12 cellular contexts compared by ENCODE assay signal in genomic region chr4:11623726-11624037, GRCh38.
A peak's percentile ranks its signal among the peaks of the same experiment; 100 is the strongest.
DNase-seq lines count a peak whose midpoint lies in the region; ATAC-seq, FAIRE-seq and TF ChIP-seq lines count a peak whose summit lies in the region.
"Had no signal": no experiment of that assay in that cellular context is flagged by ENCODE, and none has a peak within 500 bp of the region (broad histone marks: within the 10 kb centered on the region; RNA-seq: fewer than 3 reads in every experiment).

No MANE protein-coding gene starts in this region.

- WGBS in H1 (ENCODE audit: extremely low coverage in 1 of 2, insufficient coverage in 1 of 2, insufficient read length in 1 of 2, insufficient replicate concordance in 2 of 2, low coverage in 1 of 2, low lambda C conversion rate in 2 of 2, missing lambda C conversion rate in 1 of 2), 2 experiments = 64% methylated on average over 1 of the region's 1 CpG; no CpG with 5 or more reads in 1 of the 2 experiments

- TF ChIP-seq POLR2A in H1 (IDR thresholded peaks at IDR 0.05; ENCODE audit: control extremely low read depth in 1 of 2, low read depth in 2 of 2, low read length in 2 of 2) = no peak

- no peak overlapping the region for H3K4ac ChIP-seq in H1 (replicated peaks; ENCODE audit: insufficient read length, low read depth, low read length)

- peaks cover 0 to 1% (median 0%) of the 10 kb centered on the region in 3 donors for H3K4me1 Mint-ChIP-seq in naive B cell
- no peaks in the 10 kb centered on the region for H3K4me1 Mint-ChIP-seq in CD8-positive, alpha-beta memory T cell
- H3K4me1 Mint-ChIP-seq in activated CD4-positive, alpha-beta memory T cell treated with anti-CD3 and anti-CD28 coated beads for 36 hours (ENCODE audit: low read depth) = no peaks in the 10 kb centered on the region

- in situ Hi-C loops in GM13976 (cut with MboI; ENCODE audit: low sequenced_read_pairs, unreplicated experiment) = no loop called here

- no peak overlapping the region for H3K9ac ChIP-seq in H1 (replicated peaks in 1 of 4; ENCODE audit: extremely low read depth in 1 of 4, low read depth in 3 of 4, low read length in 3 of 4)

- no peak overlapping the region for H4K91ac ChIP-seq in H1 (replicated peaks; ENCODE audit: insufficient read length, low read length)

- no peaks in the 10 kb centered on the region for H3K9me3 ChIP-seq in H1 (ENCODE audit: insufficient read depth in 2 of 2, low read depth in 1 of 2, low read length in 1 of 2)
- H3K9me3 ChIP-seq in CD8-positive, alpha-beta memory T cell (ENCODE audit: low read length) = no peaks in the 10 kb centered on the region

- no peaks in the 10 kb centered on the region for H3K23me2 ChIP-seq in H1 (ENCODE audit: low read depth, low read length)

- no peak overlapping the region for H2BK15ac ChIP-seq in H1 (ENCODE audit: low read length)

- peak overlapping the region in 1 of 6 donors; percentile 44 for H3K27ac Mint-ChIP-seq in naive B cell
- H3K27ac Mint-ChIP-seq in CD8-positive, alpha-beta memory T cell = no peak overlapping the region
- H3K27ac Mint-ChIP-seq in activated CD4-positive, alpha-beta memory T cell treated with anti-CD3 and anti-CD28 coated beads for 36 hours = no peak overlapping the region
- H3K27ac Mint-ChIP-seq: natural killer cell treated with Interleukin-12 subunit alpha and Interleukin-12 subunit beta and Interleukin-15 and Interleukin-18, amount 100 ng/mL, for 72 hours had no signal

- peaks cover 0 to 2% (median 0%) of the 10 kb centered on the region in 4 experiments; a peak in 1 of 7 replicates for H3K4me1 ChIP-seq in H1 (replicated peaks in 1 of 4; ENCODE audit: control insufficient read depth in 3 of 4, insufficient read depth in 4 of 4, low read length in 3 of 4)
- H3K4me1 ChIP-seq in CD8-positive, alpha-beta memory T cell (ENCODE audit: insufficient read depth, low read length) = no peaks in the 10 kb centered on the region

- no peak overlapping the region for H2AFZ ChIP-seq in H1 (ENCODE audit: low read length)

- H4K20me1 ChIP-seq in H1 (replicated peaks in 1 of 2; ENCODE audit: control insufficient read depth in 1 of 2, insufficient read depth in 2 of 2, low read length in 2 of 2) = no peaks in the 10 kb centered on the region

- no peak overlapping the region for H3K4me3 ChIP-seq in H1 (ENCODE audit: extremely low read depth in 1 of 4, insufficient read depth in 2 of 4, low read depth in 3 of 4, low read length in 4 of 4)
- no peak overlapping the region for H3K4me3 ChIP-seq in CD8-positive, alpha-beta memory T cell (ENCODE audit: low read length)

- FAIRE-seq in H1 (lab: Jason Lieb, UNC) = peak; percentile 32
- FAIRE-seq: colon had no signal

- no peaks in the 10 kb centered on the region for H3K79me1 ChIP-seq in H1 (ENCODE audit: low read depth, low read length)

- no peak overlapping the region for H3K23ac ChIP-seq in H1 (ENCODE audit: insufficient read length)

- CTCF ChIA-PET in H1 (lab: Charles Lee; ENCODE audit: partially characterized antibody) = interaction anchor here (0.7 to 4.7 kb wide), 8 partner anchors 11 to 555 kb away, joined by 3 to 20 read pairs (median 3); no protein-coding TSS in a partner anchor
- CTCF ChIA-PET in CD8-positive, alpha-beta memory T cell (lab: Charles Lee) = no interaction called here
- CTCF ChIA-PET in activated CD4-positive, alpha-beta memory T cell treated with anti-CD3 and anti-CD28 coated beads for 36 hours (lab: Charles Lee) = no interaction called here

- H3K4me2 ChIP-seq in H1 (ENCODE audit: insufficient read depth in 1 of 2, low read depth in 2 of 2, low read length in 2 of 2) = no peak overlapping the region

- no peak overlapping the region for H2BK20ac ChIP-seq in H1 (ENCODE audit: low read length)

- no peak overlapping the region for H4K8ac ChIP-seq in H1 (ENCODE audit: extremely low read depth, insufficient read depth, low read length)

- no peak overlapping the region for H3K27ac ChIP-seq in H1 (ENCODE audit: low read depth, low read length)
- H3K27ac ChIP-seq in CD8-positive, alpha-beta memory T cell (ENCODE audit: low read depth, low read length) = no peak overlapping the region

- H3K36me3 Mint-ChIP-seq in naive B cell = no peaks in the 10 kb centered on the region
- no peaks in the 10 kb centered on the region for H3K36me3 Mint-ChIP-seq in CD8-positive, alpha-beta memory T cell
- H3K36me3 Mint-ChIP-seq in activated CD4-positive, alpha-beta memory T cell treated with anti-CD3 and anti-CD28 coated beads for 36 hours = no peaks in the 10 kb centered on the region
- H3K36me3 Mint-ChIP-seq: natural killer cell treated with Interleukin-12 subunit alpha and Interleukin-12 subunit beta and Interleukin-15 and Interleukin-18, amount 100 ng/mL, for 72 hours had no signal

- TF ChIP-seq RAD21 in H1 (IDR thresholded peaks at IDR 0.05 in 1 of 2, conservative IDR thresholded peaks at IDR 0.05 in 1 of 2; ENCODE audit: low read depth in 2 of 2, low read length in 2 of 2) = peak; percentile 57 to 70

- ATAC-seq in naive B cell (ENCODE audit: low read depth in 2 of 2) = no peak
- ATAC-seq: natural killer cell treated with Interleukin-12 subunit alpha and Interleukin-12 subunit beta and Interleukin-15 and Interleukin-18, amount 100 ng/mL, for 72 hours had no signal

- no peak overlapping the region for H2BK120ac ChIP-seq in H1 (replicated peaks; ENCODE audit: low read depth, low read length)

- TF ChIP-seq CTCF in GM13976 (IDR thresholded peaks at IDR 0.05; ENCODE audit: borderline replicate concordance, control extremely low read depth, extremely low read depth, insufficient read depth, missing control alignments) (peak; percentile 17), H1 (IDR thresholded peaks at IDR 0.05; ENCODE audit: control extremely low read depth in 1 of 3, insufficient read depth in 1 of 3, low read depth in 1 of 3, low read length in 3 of 3) (peak; percentile 14 to 71 (median 51))

- POLR2A ChIA-PET in H1 (lab: Charles Lee; ENCODE audit: partially characterized antibody) = interaction anchor here (1.0 kb wide), 1 partner anchor 41 kb away, joined by 3 read pairs; no protein-coding TSS in a partner anchor
- POLR2A ChIA-PET in CD8-positive, alpha-beta memory T cell (lab: Charles Lee) = no interaction called here
- POLR2A ChIA-PET in activated CD4-positive, alpha-beta memory T cell treated with anti-CD3 and anti-CD28 coated beads for 36 hours (lab: Charles Lee) = no interaction called here

- H2BK5ac ChIP-seq in H1 (ENCODE audit: low read depth, low read length) = no peak overlapping the region

- no peak overlapping the region for H3K18ac ChIP-seq in H1 (ENCODE audit: extremely low read depth, low read length)

- H3K14ac ChIP-seq in H1 (ENCODE audit: insufficient read length) = no peak overlapping the region

- intact Hi-C loops in activated CD4-positive, alpha-beta memory T cell treated with anti-CD3 and anti-CD28 coated beads for 36 hours (cut with micrococcal nuclease) = no loop called here

- H2BK12ac ChIP-seq in H1 (ENCODE audit: low read depth, low read length) = no peak overlapping the region

- TF ChIP-seq EP300 in H1 (IDR thresholded peaks at IDR 0.05; ENCODE audit: borderline replicate concordance in 1 of 2, low read depth in 2 of 2, low read length in 2 of 2) = no peak

- H3K9me3 Mint-ChIP-seq in naive B cell = no peaks in the 10 kb centered on the region
- H3K9me3 Mint-ChIP-seq in CD8-positive, alpha-beta memory T cell = no peaks in the 10 kb centered on the region
- no peaks in the 10 kb centered on the region for H3K9me3 Mint-ChIP-seq in activated CD4-positive, alpha-beta memory T cell treated with anti-CD3 and anti-CD28 coated beads for 36 hours
- H3K9me3 Mint-ChIP-seq: natural killer cell treated with Interleukin-12 subunit alpha and Interleukin-12 subunit beta and Interleukin-15 and Interleukin-18, amount 100 ng/mL, for 72 hours had no signal

- no peak overlapping the region for H3K56ac ChIP-seq in H1 (replicated peaks; ENCODE audit: insufficient read length, low read depth, low read length)

- DNase-seq in GM13976 (ENCODE audit: low spot score) (no peak), NCI-H2196 (lab: John Stamatoyannopoulos, UW; ENCODE audit: unreplicated experiment) (peak; percentile 41), H1 (ENCODE audit: low read depth in 1 of 2, low spot score in 2 of 2) (no peak), naive B cell (peak; percentile 6), MV-4-11 (lab: John Stamatoyannopoulos, UW) (no peak)
- no peak for DNase-seq in CD8-positive, alpha-beta memory T cell
- DNase-seq in activated CD4-positive, CD25-positive, alpha-beta regulatory T cell treated with anti-CD3 and anti-CD28 coated beads, Interleukin-2, amount 50 U/mL, for 72 hours = no peak
- DNase-seq in activated CD4-positive, alpha-beta memory T cell treated with anti-CD3 and anti-CD28 coated beads for 36 hours = no peak
- DNase-seq: stimulated activated CD8-positive, alpha-beta memory T cell treated with anti-CD3 and anti-CD28 coated beads, Interleukin-4, amount 100 ng/mL, for 48 hours; T1000 had no signal

- no peaks in the 10 kb centered on the region for H3K36me3 ChIP-seq in H1 (ENCODE audit: control insufficient read depth in 2 of 4, insufficient read depth in 4 of 4, low read length in 3 of 4)
- no peaks in the 10 kb centered on the region for H3K36me3 ChIP-seq in CD8-positive, alpha-beta memory T cell (ENCODE audit: insufficient read depth, low read length)

- H3K27me3 ChIP-seq in H1 (replicated peaks in 1 of 4; ENCODE audit: control insufficient read depth in 3 of 4, extremely low read depth in 1 of 4, insufficient read depth in 3 of 4, low read length in 3 of 4) = no peaks in the 10 kb centered on the region
- H3K27me3 ChIP-seq in CD8-positive, alpha-beta memory T cell (ENCODE audit: insufficient read depth, low read length, poor library complexity, severe bottlenecking) = no peaks in the 10 kb centered on the region

- no peak overlapping the region for H3K4me3 Mint-ChIP-seq in naive B cell
- H3K4me3 Mint-ChIP-seq in CD8-positive, alpha-beta memory T cell = no peak overlapping the region
- no peak overlapping the region for H3K4me3 Mint-ChIP-seq in activated CD4-positive, alpha-beta memory T cell treated with anti-CD3 and anti-CD28 coated beads for 36 hours
- H3K4me3 Mint-ChIP-seq: natural killer cell treated with Interleukin-12 subunit alpha and Interleukin-12 subunit beta and Interleukin-15 and Interleukin-18, amount 100 ng/mL, for 72 hours had no signal

- no peak overlapping the region for H4K5ac ChIP-seq in H1 (ENCODE audit: insufficient read length, low read depth, low read length)

- peaks cover 0 to 8% (median 6%) of the 10 kb centered on the region in 3 donors for H3K27me3 Mint-ChIP-seq in naive B cell
- peaks cover 2 to 10% of the 10 kb centered on the region in 2 donors for H3K27me3 Mint-ChIP-seq in CD8-positive, alpha-beta memory T cell
- no peaks in the 10 kb centered on the region for H3K27me3 Mint-ChIP-seq in activated CD4-positive, alpha-beta memory T cell treated with anti-CD3 and anti-CD28 coated beads for 36 hours

- no peak overlapping the region for H2AK5ac ChIP-seq in H1 (ENCODE audit: low read depth, low read length)

- H3K79me2 ChIP-seq in H1 (ENCODE audit: control insufficient read depth in 1 of 2, insufficient read depth in 2 of 2, low read length in 2 of 2) = no peaks in the 10 kb centered on the region

TF ChIP-seq in H1, 55 proteins besides CTCF, POLR2A, EP300 and RAD21:
- TF ChIP-seq RFX5 (IDR thresholded peaks at IDR 0.05; ENCODE audit: borderline replicate concordance, low read depth, low read length) (no peak), YY1 (IDR thresholded peaks at IDR 0.05; ENCODE audit: low read depth, low read length) (peak; percentile 15; the same call in 1 of the 2 replicates), KDM1A (IDR thresholded peaks at IDR 0.05; ENCODE audit: borderline replicate concordance, low read length) (no peak)

Comparison
In these comparisons a context has a peak if more than half of its experiments do, and no peak if none do; other contexts are left out.
1. DNase-seq: peak in NCI-H2196 (single experiment) and naive B cell (single experiment); none in GM13976 (single experiment), H1 (0 of 2), MV-4-11 (single experiment), CD8-positive, alpha-beta memory T cell (0 of 5), activated CD4-positive, CD25-positive, alpha-beta regulatory T cell treated with anti-CD3 and anti-CD28 coated beads, Interleukin-2, amount 50 U/mL, for 72 hours (single experiment) and activated CD4-positive, alpha-beta memory T cell treated with anti-CD3 and anti-CD28 coated beads for 36 hours (single experiment).